Comparison of ENCODE assay signal across 23 cellular contexts in genomic region chr2:180910831-180911665, GRCh38.
DNase-seq lines count a peak whose midpoint lies in the region; ATAC-seq, FAIRE-seq and TF ChIP-seq lines count a peak whose summit lies in the region.
"Had no signal": no experiment of that assay in that cellular context is flagged by ENCODE, and none has a peak within 500 bp of the region (broad histone marks: within the 10 kb centered on the region; RNA-seq: fewer than 3 reads in every experiment).

No MANE protein-coding gene starts in this region.

- no peak overlapping the region for H4K5ac ChIP-seq in IMR-90 (ENCODE audit: low read depth, low read length)

- H2AK9ac ChIP-seq in IMR-90 (replicated peaks; ENCODE audit: low read depth, low read length, poor library complexity): no peak overlapping the region

- H3K4me1 ChIP-seq in DND-41 (ENCODE audit: insufficient read depth, low read length) (no peaks in the 10 kb centered on the region), IMR-90 (ENCODE audit: control insufficient read depth, insufficient read depth, low read length) (peaks cover 2% of the 10 kb centered on the region; the same call in 1 of the 2 replicates)
- H3K4me1 ChIP-seq: left lung, right lobe of liver, transverse colon had no signal

- no CpG with 5 or more reads among the region's 9 CpGs for WGBS in IMR-90 (ENCODE audit: extremely low coverage in 2 of 2, insufficient read length in 1 of 2), 2 experiments

- POLR2A ChIA-PET in IMR-90 (lab: Charles Lee; ENCODE audit: unreplicated experiment): no interaction called here

- no peak overlapping the region for H4K8ac ChIP-seq in IMR-90 (ENCODE audit: low read depth in 2 of 2, low read length in 2 of 2)

- H4K91ac ChIP-seq in IMR-90 (ENCODE audit: insufficient read depth, low read depth, low read length): no peak overlapping the region

- H2AK5ac ChIP-seq in IMR-90 (ENCODE audit: low read depth, low read length): no peak overlapping the region

- H3K14ac ChIP-seq in IMR-90 (replicated peaks; ENCODE audit: low read depth, low read length): no peak overlapping the region

- H3K9ac ChIP-seq in DND-41 (ENCODE audit: low read depth, low read length) (no peak overlapping the region), IMR-90 (ENCODE audit: low read depth, low read length) (no peak overlapping the region)

- dilution Hi-C loops in IMR-90 (cut with HindIII; ENCODE audit: low sequenced_read_pairs, unreplicated experiment): no loop called here

- H3K79me2 ChIP-seq in DND-41 (ENCODE audit: insufficient read depth, low read length): no peaks in the 10 kb centered on the region

- H2AFZ ChIP-seq in DND-41 (ENCODE audit: low read depth, low read length) (no peak overlapping the region), IMR-90 (replicated peaks; ENCODE audit: low read length, poor library complexity) (no peak overlapping the region)

- no peak overlapping the region for H3K4me3 ChIP-seq in DND-41 (ENCODE audit: low read depth in 1 of 2, low read length in 2 of 2)
- no peak overlapping the region for H3K4me3 ChIP-seq in IMR-90 (ENCODE audit: insufficient read depth, low read depth, low read length)
- H3K4me3 ChIP-seq in bronchial epithelial cell (ENCODE audit: low read depth, low read length): no peak overlapping the region
- H3K4me3 ChIP-seq: coronary artery, left lung, right lobe of liver, transverse colon had no signal

- no peak for TF ChIP-seq POLR2A in IMR-90 (IDR thresholded peaks at IDR 0.05; ENCODE audit: low read depth, low read length)

- no TSS peak for BruUV-seq in IMR-90 (replicated peaks; lab: Mats Ljungman, UMichigan)

- no peak overlapping the region for H3K4me2 ChIP-seq in DND-41 (ENCODE audit: insufficient read depth, low read length)
- H3K4me2 ChIP-seq in IMR-90 (ENCODE audit: low read depth, low read length): no peak overlapping the region

- no peak for DNase-seq in DND-41
- peak; percentile 39 for DNase-seq in IMR-90
- peak; percentile 29 for DNase-seq in bronchial epithelial cell (ENCODE audit: low read depth)
- peak; percentile 16 for DNase-seq in kidney tubule cell (ENCODE audit: low spot score)
- no peak for DNase-seq in UCSD-AML1 (lab: John Stamatoyannopoulos, UW; ENCODE audit: unreplicated experiment)
- DNase-seq in NCI-H187 (lab: John Stamatoyannopoulos, UW): no peak
- no peak for DNase-seq in A172 (ENCODE audit: low spot score)
- DNase-seq: activated CD4-positive, alpha-beta memory T cell treated with anti-CD3 and anti-CD28 coated beads for 36 hours; activated naive CD4-positive, alpha-beta T cell treated with anti-CD3 and anti-CD28 coated beads for 36 hours; activated T-cell treated with anti-CD3 and anti-CD28 coated beads, Interleukin-2, amount 50 U/mL, for 1 hour; MM.1S; NCI-H1694; Right ventricle myocardium superior; stimulated activated naive CD4-positive, alpha-beta T cell treated with Interleukin-2 at 50 U/mL for 16 hours; T-cell; transverse colon had no signal

- H3K79me1 ChIP-seq in IMR-90 (ENCODE audit: low read depth in 1 of 2, low read length in 2 of 2): no peaks in the 10 kb centered on the region

- H2BK20ac ChIP-seq in IMR-90 (ENCODE audit: low read depth, low read length): no peak overlapping the region

- intact Hi-C loops in IMR-90 (cut with micrococcal nuclease): no loop called here

- CTCF ChIA-PET in IMR-90 (lab: Yijun Ruan, JAX): no interaction called here

- no peak overlapping the region for H3K4ac ChIP-seq in IMR-90 (ENCODE audit: low read depth, low read length)

- no peak overlapping the region for H2BK15ac ChIP-seq in IMR-90 (ENCODE audit: low read depth, low read length)

- H3K9me1 ChIP-seq in IMR-90 (ENCODE audit: insufficient read depth, low read length): no peaks in the 10 kb centered on the region

- no peak overlapping the region for H3K27ac ChIP-seq in DND-41 (ENCODE audit: low read length)
- no peak overlapping the region for H3K27ac ChIP-seq in IMR-90 (ENCODE audit: insufficient read depth, low read length)
- H3K27ac ChIP-seq: coronary artery, left lung, right lobe of liver, transverse colon, VCaP had no signal

- no peak overlapping the region for H3K56ac ChIP-seq in IMR-90 (ENCODE audit: extremely low read depth, insufficient read depth, low read length)

- in situ Hi-C loops in IMR-90 (cut with MboI; ENCODE audit: low sequenced_read_pairs): no loop called here

- H2BK5ac ChIP-seq in IMR-90 (ENCODE audit: low read depth, low read length, poor library complexity, severe bottlenecking): no peak overlapping the region

- H3K27me3 ChIP-seq in DND-41 (ENCODE audit: insufficient read depth, low read length, poor library complexity) (peaks cover 18% of the 10 kb centered on the region), IMR-90 (ENCODE audit: control insufficient read depth, insufficient read depth, low read length) (no peaks in the 10 kb centered on the region), bronchial epithelial cell (ENCODE audit: control insufficient read depth, insufficient read depth, low read length) (no peaks in the 10 kb centered on the region)
- H3K27me3 ChIP-seq: left lung, right lobe of liver, transverse colon had no signal

- H3K23ac ChIP-seq in IMR-90 (ENCODE audit: low read depth, low read length): no peak overlapping the region

- no peak overlapping the region for H3K18ac ChIP-seq in IMR-90 (ENCODE audit: low read depth, low read length)

- H2BK120ac ChIP-seq in IMR-90 (ENCODE audit: low read depth, low read length): no peak overlapping the region

- no peak for ATAC-seq in DND-41 (ENCODE audit: insufficient read depth, low read depth)
- no peak for ATAC-seq in IMR-90 (ENCODE audit: low read depth)
- ATAC-seq in GM19397 (IDR thresholded peaks at IDR 0.05; ENCODE audit: unreplicated experiment): no peak
- ATAC-seq: left lung, right lobe of liver, T-cell had no signal

- peak; percentile 7 for TF ChIP-seq CTCF in DND-41 (IDR thresholded peaks at IDR 0.05; ENCODE audit: borderline replicate concordance, extremely low read depth, low read length, poor library complexity, severe bottlenecking)
- no peak for TF ChIP-seq CTCF in IMR-90 (conservative IDR thresholded peaks at IDR 0.05; ENCODE audit: low read depth, low read length)
- TF ChIP-seq CTCF in bronchial epithelial cell (IDR thresholded peaks at IDR 0.05; ENCODE audit: insufficient read depth, low read length, severe bottlenecking): no peak

- H4K20me1 ChIP-seq in DND-41 (ENCODE audit: insufficient read depth, low read length) (no peaks in the 10 kb centered on the region), IMR-90 (ENCODE audit: insufficient read depth, low read length) (no peaks in the 10 kb centered on the region)

- TF ChIP-seq RAD21 in IMR-90 (IDR thresholded peaks at IDR 0.05; ENCODE audit: low read length): no peak

- FAIRE-seq in bronchial epithelial cell (lab: Jason Lieb, UNC): no peak
- FAIRE-seq: astrocyte, frontal cortex had no signal

- H3K9me3 ChIP-seq in DND-41 (ENCODE audit: insufficient read depth, low read length, severe bottlenecking): no peaks in the 10 kb centered on the region
- H3K9me3 ChIP-seq in IMR-90 (ENCODE audit: control insufficient read depth, insufficient read depth, low read length): no peaks in the 10 kb centered on the region
- H3K9me3 ChIP-seq: left lung, right lobe of liver, transverse colon had no signal

- H3K36me3 ChIP-seq in DND-41 (ENCODE audit: insufficient read depth, low read length): no peaks in the 10 kb centered on the region
- H3K36me3 ChIP-seq in IMR-90 (ENCODE audit: control insufficient read depth, insufficient read depth, low read length): no peaks in the 10 kb centered on the region
- no peaks in the 10 kb centered on the region for H3K36me3 ChIP-seq in bronchial epithelial cell (ENCODE audit: control insufficient read depth, insufficient read depth, low read length)
- H3K36me3 ChIP-seq: left lung, right lobe of liver, transverse colon had no signal

TF ChIP-seq in IMR-90, 13 proteins besides CTCF, POLR2A, EP300 and RAD21:
- TF ChIP-seq CEBPB (IDR thresholded peaks at IDR 0.05; ENCODE audit: low read depth, low read length): no peak
- no peak for TF ChIP-seq MXI1 (IDR thresholded peaks at IDR 0.05; ENCODE audit: borderline replicate concordance, low read depth, low read length)
- TF ChIP-seq USF2 (IDR thresholded peaks at IDR 0.05; ENCODE audit: low read depth, low read length): no peak
- TF ChIP-seq FOS (IDR thresholded peaks at IDR 0.05; ENCODE audit: low read depth, low read length): no peak
- TF ChIP-seq RFX5 (IDR thresholded peaks at IDR 0.05; ENCODE audit: low read depth, low read length): no peak
- TF ChIP-seq MAZ (IDR thresholded peaks at IDR 0.05; ENCODE audit: borderline replicate concordance, low read depth, low read length): no peak
- no peak for TF ChIP-seq SMC3 (IDR thresholded peaks at IDR 0.05; ENCODE audit: low read depth, low read length)
- no peak for TF ChIP-seq MAFK (IDR thresholded peaks at IDR 0.05; ENCODE audit: low read depth, low read length)
- no peak for TF ChIP-seq RCOR1 (IDR thresholded peaks at IDR 0.05; ENCODE audit: insufficient replicate concordance, low read length)
- TF ChIP-seq NFE2L2 (IDR thresholded peaks at IDR 0.05; ENCODE audit: low read depth, low read length): no peak
- no peak for TF ChIP-seq CHD1 (IDR thresholded peaks at IDR 0.05; ENCODE audit: low read depth, low read length)

Comparison
In these comparisons a context has a peak if more than half of its experiments do, and no peak if none do; other contexts are left out.
1. DNase-seq: peak in IMR-90 (single experiment), bronchial epithelial cell (single experiment) and kidney tubule cell (single experiment); none in DND-41 (single experiment), UCSD-AML1 (single experiment), NCI-H187 (0 of 2) and A172 (single experiment).